ENCODE assay signal across 14 cellular contexts in the genomic region with DNA sequence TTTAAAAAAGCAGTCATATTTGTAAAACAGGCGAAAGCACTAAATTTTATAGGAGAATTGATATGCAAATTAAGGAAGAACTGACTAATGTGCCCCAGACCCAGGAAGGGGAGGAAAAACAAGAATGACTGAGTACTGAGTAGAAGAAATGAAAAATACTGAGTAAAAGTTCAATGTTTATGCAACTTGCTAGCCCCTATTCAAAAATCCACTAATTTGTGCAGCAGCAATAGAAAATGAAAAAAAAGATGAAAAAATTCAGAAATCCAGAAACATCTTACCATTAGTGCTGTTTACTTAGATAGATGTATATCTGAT. TPM values are rescaled to one million over a fixed set of nuclear protein-coding genes. Genes with fewer than 3 reads are reported as not detected.
DNase-seq lines count a peak whose midpoint lies in the region; ATAC-seq and TF ChIP-seq lines count a peak whose summit lies in the region.
"Had no signal": no experiment of that assay in that cellular context is flagged by ENCODE, and none has a peak within 500 bp of the region (broad histone marks: within the 10 kb centered on the region; RNA-seq: fewer than 3 reads in every experiment).

No MANE protein-coding gene starts in this region.

- H3K9me2 ChIP-seq in GM23338 (ENCODE audit: insufficient read depth): no peaks in the 10 kb centered on the region

- no peak overlapping the region for H3K27ac ChIP-seq in GM23338 (ENCODE audit: low read depth)
- H3K27ac ChIP-seq: A549; BLaER1 treated with 17β-estradiol and CSF1 and Interleukin-3, amounts not matched to agents 10 nM and 100 nM; uterus had no signal

- H3K9me3 Mint-ChIP-seq in activated CD4-positive, alpha-beta T cell treated with anti-CD3 and anti-CD28 coated beads for 36 hours (ENCODE audit: low read depth): no peaks in the 10 kb centered on the region
- no peaks in the 10 kb centered on the region for H3K9me3 Mint-ChIP-seq in GM23338
- H3K9me3 Mint-ChIP-seq in activated T-helper 1 cell treated with anti-CD3 and anti-CD28 coated beads, Interleukin-12 subunit alpha, Interleukin-12 subunit beta, Interleukin-2, Interleukin-4 antibody, amounts not matched to agents 30 ng/mL and 10 ng/mL and 1 ng/mL, durations not matched to agents 14 hours and 24 hours and 36 hours: no peaks in the 10 kb centered on the region

- no peak overlapping the region for H3K4me3 ChIP-seq in GM23338
- H3K4me3 ChIP-seq in mucosa of stomach (ENCODE audit: low read length): no peak overlapping the region
- H3K4me3 ChIP-seq: A549; BLaER1 treated with 17β-estradiol and CSF1 and Interleukin-3, amounts not matched to agents 10 nM and 100 nM; uterus had no signal

- peaks cover 100% of the 10 kb centered on the region for H3K79me2 ChIP-seq in GM23338 (replicated peaks; ENCODE audit: insufficient read depth)

- no peaks in the 10 kb centered on the region for H3K27me3 ChIP-seq in GM23338 (ENCODE audit: insufficient read depth)
- H3K27me3 ChIP-seq in mucosa of stomach (ENCODE audit: control insufficient read depth, insufficient read depth, low read length): no peaks in the 10 kb centered on the region
- H3K27me3 ChIP-seq: BLaER1 treated with 17β-estradiol and CSF1 and Interleukin-3, amounts not matched to agents 10 nM and 100 nM; uterus had no signal

- H3K27ac Mint-ChIP-seq in activated CD4-positive, alpha-beta T cell treated with anti-CD3 and anti-CD28 coated beads for 36 hours: peak overlapping the region; percentile 77
- no peak overlapping the region for H3K27ac Mint-ChIP-seq in GM23338
- H3K27ac Mint-ChIP-seq in activated T-helper 1 cell treated with anti-CD3 and anti-CD28 coated beads, Interleukin-12 subunit alpha, Interleukin-12 subunit beta, Interleukin-2, Interleukin-4 antibody, amounts not matched to agents 30 ng/mL and 10 ng/mL and 1 ng/mL, durations not matched to agents 14 hours and 24 hours and 36 hours: peak overlapping the region; percentile 84

- no peaks in the 10 kb centered on the region for H3K27me3 Mint-ChIP-seq in activated CD4-positive, alpha-beta T cell treated with anti-CD3 and anti-CD28 coated beads for 36 hours
- H3K27me3 Mint-ChIP-seq in GM23338 (ENCODE audit: insufficient read depth, low read depth, poor library complexity): peaks cover 8% of the 10 kb centered on the region
- no peaks in the 10 kb centered on the region for H3K27me3 Mint-ChIP-seq in activated T-helper 1 cell treated with anti-CD3 and anti-CD28 coated beads, Interleukin-12 subunit alpha, Interleukin-12 subunit beta, Interleukin-2, Interleukin-4 antibody, amounts not matched to agents 30 ng/mL and 10 ng/mL and 1 ng/mL, durations not matched to agents 14 hours and 24 hours and 36 hours (ENCODE audit: insufficient read depth)

- H3K36me3 ChIP-seq in GM23338 (ENCODE audit: insufficient read depth): no peaks in the 10 kb centered on the region; the same call in 1 of the 2 replicates
- no peaks in the 10 kb centered on the region for H3K36me3 ChIP-seq in mucosa of stomach (ENCODE audit: control insufficient read depth, insufficient read depth, low read length)
- H3K36me3 ChIP-seq: uterus had no signal

- DNase-seq in activated CD4-positive, alpha-beta T cell treated with anti-CD3 and anti-CD28 coated beads for 36 hours: no peak
- DNase-seq in activated CD4-positive, alpha-beta T cell treated with anti-CD3 and anti-CD28 coated beads, Interleukin-2, amount 50 U/mL, for 48 hours: no peak
- DNase-seq in GM23338 (ENCODE audit: low spot score) (no peak), mucosa of gallbladder (ENCODE audit: low spot score) (no peak)
- DNase-seq in activated T-helper 1 cell treated with anti-CD3 and anti-CD28 coated beads, Interleukin-12 subunit alpha, Interleukin-12 subunit beta, Interleukin-2, Interleukin-4 antibody, amounts not matched to agents 30 ng/mL and 10 ng/mL and 1 ng/mL, durations not matched to agents 14 hours and 24 hours and 36 hours (ENCODE audit: low spot score): no peak
- DNase-seq: activated CD4-positive, CD25-positive, alpha-beta regulatory T cell; NCI-H187 treated with DMSO at 0.1 percent for 48 hours; substantia nigra; uterus had no signal

- TF ChIP-seq CTCF in GM23338 (conservative IDR thresholded peaks at IDR 0.05; ENCODE audit: low read depth in 2 of 2): no peak

- peak overlapping the region; percentile 19 for H3K9ac ChIP-seq in mucosa of stomach (ENCODE audit: low read length)
- H3K9ac ChIP-seq: BLaER1 treated with 17β-estradiol and CSF1 and Interleukin-3, amounts not matched to agents 10 nM and 100 nM had no signal

- CTCF ChIA-PET in activated CD4-positive, alpha-beta T cell treated with anti-CD3 and anti-CD28 coated beads for 36 hours (lab: Charles Lee): interaction anchor here (0.6 to 3.5 kb wide), 6 partner anchors 13 to 68 kb away, joined by 3 to 18 read pairs (median 4); a partner anchor contains a TSS

- peak overlapping the region; percentile 9 for H3K4me3 Mint-ChIP-seq in activated CD4-positive, alpha-beta T cell treated with anti-CD3 and anti-CD28 coated beads for 36 hours
- no peak overlapping the region; the same call in 2 of the 3 replicates for H3K4me3 Mint-ChIP-seq in GM23338
- H3K4me3 Mint-ChIP-seq in activated T-helper 1 cell treated with anti-CD3 and anti-CD28 coated beads, Interleukin-12 subunit alpha, Interleukin-12 subunit beta, Interleukin-2, Interleukin-4 antibody, amounts not matched to agents 30 ng/mL and 10 ng/mL and 1 ng/mL, durations not matched to agents 14 hours and 24 hours and 36 hours: peak overlapping the region; percentile 27

- intact Hi-C loops in activated CD4-positive, alpha-beta T cell treated with anti-CD3 and anti-CD28 coated beads for 36 hours (cut with DNase I, micrococcal nuclease): loop anchor here (1.0 to 10.0 kb wide), 5 partner anchors 36 to 1855 kb away; a partner anchor contains a TSS
- intact Hi-C loops in activated T-helper 1 cell treated with anti-CD3 and anti-CD28 coated beads, Interleukin-12 subunit alpha, Interleukin-12 subunit beta, Interleukin-2, Interleukin-4 antibody, amounts not matched to agents 30 ng/mL and 10 ng/mL and 1 ng/mL, durations not matched to agents 14 hours and 24 hours and 36 hours (cut with micrococcal nuclease): loop anchor here (1.0 kb wide), 3 partner anchors 13 to 181 kb away; a partner anchor contains a TSS

- H3K9me3 ChIP-seq in mucosa of stomach (ENCODE audit: control insufficient read depth, low read length): no peaks in the 10 kb centered on the region
- H3K9me3 ChIP-seq: A549; BLaER1 treated with 17β-estradiol and CSF1 and Interleukin-3, amounts not matched to agents 10 nM and 100 nM; uterus had no signal

- POLR2A ChIA-PET in activated CD4-positive, alpha-beta T cell treated with anti-CD3 and anti-CD28 coated beads for 36 hours (lab: Charles Lee): interaction anchor here (1.2 to 2.3 kb wide), 5 partner anchors 12 to 235 kb away, joined by 4 to 19 read pairs (median 6); a partner anchor contains a TSS

- H3K4me1 Mint-ChIP-seq in activated CD4-positive, alpha-beta T cell treated with anti-CD3 and anti-CD28 coated beads for 36 hours: peaks cover 69% of the 10 kb centered on the region
- peaks cover 20% of the 10 kb centered on the region for H3K4me1 Mint-ChIP-seq in GM23338
- H3K4me1 Mint-ChIP-seq in activated T-helper 1 cell treated with anti-CD3 and anti-CD28 coated beads, Interleukin-12 subunit alpha, Interleukin-12 subunit beta, Interleukin-2, Interleukin-4 antibody, amounts not matched to agents 30 ng/mL and 10 ng/mL and 1 ng/mL, durations not matched to agents 14 hours and 24 hours and 36 hours (ENCODE audit: low read depth): peaks cover 51% of the 10 kb centered on the region

- peak; percentile 51 for ATAC-seq in activated CD4-positive, alpha-beta T cell treated with anti-CD3 and anti-CD28 coated beads for 36 hours
- no peak for ATAC-seq in GM23338
- no peak for ATAC-seq in HG03280 (IDR thresholded peaks at IDR 0.05; ENCODE audit: unreplicated experiment)
- ATAC-seq in HG02763 (IDR thresholded peaks at IDR 0.05; ENCODE audit: unreplicated experiment): no peak
- ATAC-seq: A549 had no signal

- no peak overlapping the region for H2AFZ ChIP-seq in GM23338

- H3K4me2 ChIP-seq in GM23338: 0 out of 2 replicates have a peak overlapping the region, but pooled peaks have one; percentile 3
- H3K4me2 ChIP-seq: A549; BLaER1 treated with 17β-estradiol and CSF1 and Interleukin-3, amounts not matched to agents 10 nM and 100 nM had no signal

- H4K20me1 ChIP-seq in GM23338 (replicated peaks; ENCODE audit: insufficient read depth): peaks cover 61% of the 10 kb centered on the region

- H3F3A ChIP-seq in GM23338 (replicated peaks; ENCODE audit: low read depth): peaks cover 11% of the 10 kb centered on the region

- H3K36me3 Mint-ChIP-seq in activated CD4-positive, alpha-beta T cell treated with anti-CD3 and anti-CD28 coated beads for 36 hours (ENCODE audit: low read depth): peaks cover 29% of the 10 kb centered on the region
- peaks cover 24% of the 10 kb centered on the region for H3K36me3 Mint-ChIP-seq in GM23338 (ENCODE audit: low read depth)
- H3K36me3 Mint-ChIP-seq in activated T-helper 1 cell treated with anti-CD3 and anti-CD28 coated beads, Interleukin-12 subunit alpha, Interleukin-12 subunit beta, Interleukin-2, Interleukin-4 antibody, amounts not matched to agents 30 ng/mL and 10 ng/mL and 1 ng/mL, durations not matched to agents 14 hours and 24 hours and 36 hours (ENCODE audit: low read depth): peaks cover 15% of the 10 kb centered on the region

- H3K4me1 ChIP-seq in GM23338 (ENCODE audit: insufficient read depth): peaks cover 12% of the 10 kb centered on the region; the same call in 1 of the 2 replicates
- H3K4me1 ChIP-seq in mucosa of stomach (ENCODE audit: control insufficient read depth, insufficient read depth, low read length): peaks cover 12% of the 10 kb centered on the region

RNA-seq across cellular contexts. Expression of a gene that starts 6.1 kb away (rescaled TPM):
- 100 to 1,000 TPM in 1 of 2 experiments, 10 to 100 TPM in 1; 84.3 to 104 TPM for total RNA-seq in activated CD4-positive, alpha-beta T cell treated with anti-CD3 and anti-CD28 coated beads for 36 hours
- 97.2 and 129 TPM in 2 replicates for total RNA-seq in GM23338 (2014; rRNA removed; shearing (Covaris generic))
- 95.5 and 96.2 TPM in 2 replicates for polyA plus RNA-seq in GM23338 (2016; fragmentation: Nextera tagmentation; extraction: Ambion mirVana)
- 126 and 131 TPM in 2 replicates for total RNA-seq in activated T-helper 1 cell treated with anti-CD3 and anti-CD28 coated beads, Interleukin-12 subunit alpha, Interleukin-12 subunit beta, Interleukin-2, Interleukin-4 antibody, amounts not matched to agents 30 ng/mL and 10 ng/mL and 1 ng/mL, durations not matched to agents 14 hours and 24 hours and 36 hours
- 75.9 TPM for total RNA-seq in mucosa of gallbladder

RNA-seq across cellular contexts. Expression of a gene that starts 26.9 kb away (rescaled TPM):
- total RNA-seq in activated CD4-positive, alpha-beta T cell treated with anti-CD3 and anti-CD28 coated beads for 36 hours: 10 to 100 TPM; 21.2 to 22.0 TPM
- 29.9 and 35.7 TPM in 2 replicates for total RNA-seq in GM23338 (2014; rRNA removed; shearing (Covaris generic))
- 11.7 and 12.9 TPM in 2 replicates for polyA plus RNA-seq in GM23338 (2016; fragmentation: Nextera tagmentation; extraction: Ambion mirVana)
- 30.3 and 32.5 TPM in 2 replicates for total RNA-seq in activated T-helper 1 cell treated with anti-CD3 and anti-CD28 coated beads, Interleukin-12 subunit alpha, Interleukin-12 subunit beta, Interleukin-2, Interleukin-4 antibody, amounts not matched to agents 30 ng/mL and 10 ng/mL and 1 ng/mL, durations not matched to agents 14 hours and 24 hours and 36 hours
- 20.6 TPM for total RNA-seq in mucosa of gallbladder

RNA-seq across cellular contexts. Expression of a gene that starts 27.1 kb away (rescaled TPM):
- 10 to 100 TPM; 79.5 to 85.6 TPM for total RNA-seq in activated CD4-positive, alpha-beta T cell treated with anti-CD3 and anti-CD28 coated beads for 36 hours
- 37.2 and 45.6 TPM in 2 replicates for total RNA-seq in GM23338 (2014; rRNA removed; shearing (Covaris generic))
- 67.1 and 72.8 TPM in 2 replicates for polyA plus RNA-seq in GM23338 (2016; fragmentation: Nextera tagmentation; extraction: Ambion mirVana)
- total RNA-seq in activated T-helper 1 cell treated with anti-CD3 and anti-CD28 coated beads, Interleukin-12 subunit alpha, Interleukin-12 subunit beta, Interleukin-2, Interleukin-4 antibody, amounts not matched to agents 30 ng/mL and 10 ng/mL and 1 ng/mL, durations not matched to agents 14 hours and 24 hours and 36 hours: 77.5 and 86.6 TPM in 2 replicates
- 66.7 TPM for total RNA-seq in mucosa of gallbladder
